ENCODE assay signal across 21 cellular contexts in the genomic region with DNA sequence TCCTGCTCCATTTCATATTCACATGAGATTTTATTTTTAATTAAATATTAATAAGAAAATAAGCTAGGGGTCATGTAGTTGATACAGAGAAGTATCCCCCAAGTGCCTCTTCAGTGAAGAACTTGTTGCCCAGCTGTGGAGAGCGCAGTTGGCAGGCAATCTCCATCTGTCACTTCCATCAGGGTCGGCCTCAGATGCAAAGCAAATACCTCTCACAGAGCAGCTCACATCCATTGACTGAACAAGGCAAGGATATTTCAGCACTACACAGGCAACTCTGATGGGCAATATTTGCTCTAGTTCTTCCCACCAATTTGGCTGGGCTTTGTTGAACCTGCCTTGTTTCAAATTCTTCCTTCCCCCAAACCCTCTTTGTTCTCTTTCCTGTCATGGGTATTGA.
"Had no signal": no experiment of that assay in that cellular context is flagged by ENCODE, and none has a peak within 500 bp of the region (broad histone marks: within the 10 kb centered on the region; RNA-seq: fewer than 3 reads in every experiment).

No MANE protein-coding gene starts in this region.

- H3K9me3 ChIP-seq: ovary, suprapubic skin, transverse colon, upper lobe of right lung, uterus had no signal

- H3K4me1 ChIP-seq: suprapubic skin, transverse colon, upper lobe of right lung had no signal

- DNase-seq: cortex of kidney; effector memory CD8-positive, alpha-beta T cell; head of caudate nucleus; kidney; natural killer cell; occipital lobe; ovary; stimulated activated CD4-positive, alpha-beta T cell treated with anti-CD3 and anti-CD28 coated beads, Interleukin-12 subunit alpha, Interleukin-12 subunit beta, amount 100 ng/mL, for 4 hours; stimulated activated CD4-positive, alpha-beta T cell treated with anti-CD3 and anti-CD28 coated beads, Interleukin-1b, Interleukin-23, amount 100 ng/mL, for 48 hours; stimulated activated CD4-positive, alpha-beta T cell treated with anti-CD3 and anti-CD28 coated beads, Interleukin-4, amount 100 ng/mL, for 1 hour; stimulated activated CD8-positive, alpha-beta memory T cell treated with anti-CD3 and anti-CD28 coated beads, Interleukin-4, amount 100 ng/mL, for 48 hours; stimulated activated naive CD4-positive, alpha-beta T cell; stimulated activated naive CD8-positive, alpha-beta T cell treated with anti-CD3 and anti-CD28 coated beads, Interleukin-15, amount 100 ng/mL, for 72 hours; transverse colon; upper lobe of right lung; uterus had no signal

- H3K27ac ChIP-seq: hepatocyte, ovary, suprapubic skin, transverse colon, upper lobe of right lung, uterus had no signal

- H3K4me3 ChIP-seq: hepatocyte, lung, ovary, smooth muscle cell, suprapubic skin, transverse colon, upper lobe of right lung, uterus had no signal

- H3K36me3 ChIP-seq: ovary, suprapubic skin, transverse colon, upper lobe of right lung, uterus had no signal

- ATAC-seq: effector memory CD8-positive, alpha-beta T cell; natural killer cell; sciatic nerve; stimulated activated naive CD8-positive, alpha-beta T cell treated with anti-CD3 and anti-CD28 coated beads, Interleukin-15, amount 100 ng/mL, for 72 hours; upper lobe of right lung had no signal

- H3K27me3 ChIP-seq: hepatocyte, ovary, suprapubic skin, transverse colon, upper lobe of right lung, uterus had no signal
